12 cellular contexts compared by ENCODE assay signal in the genomic region with DNA sequence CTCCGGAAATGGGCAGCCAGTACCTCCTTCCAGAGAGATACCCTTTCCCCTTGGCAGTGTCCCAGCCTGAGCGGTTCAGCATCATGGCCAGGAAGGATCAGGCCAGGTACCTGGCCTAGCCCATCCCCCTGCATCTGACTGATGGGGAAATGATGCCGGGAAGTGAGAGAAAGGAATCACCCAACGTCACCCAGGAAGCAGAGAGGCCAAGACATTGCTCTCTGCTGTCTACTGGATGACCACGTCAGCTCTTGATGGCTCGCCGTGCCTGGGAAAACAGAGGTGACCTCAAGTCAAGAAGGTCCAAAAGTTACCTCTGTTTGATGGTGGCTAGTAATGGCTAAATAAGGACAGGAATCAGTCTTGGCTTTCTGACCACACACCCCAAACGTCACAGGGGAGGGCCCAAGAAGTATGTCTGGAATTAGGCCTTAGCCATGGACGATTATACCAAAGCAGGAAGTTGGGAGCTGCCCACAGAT.
DNase-seq lines count a peak whose midpoint lies in the region; ATAC-seq and TF ChIP-seq lines count a peak whose summit lies in the region.
"Had no signal": no experiment of that assay in that cellular context is flagged by ENCODE, and none has a peak within 500 bp of the region (broad histone marks: within the 10 kb centered on the region; RNA-seq: fewer than 3 reads in every experiment).

No MANE protein-coding gene starts in this region.

- no peak for TF ChIP-seq CTCF in fibroblast of villous mesenchyme (IDR thresholded peaks at IDR 0.05; ENCODE audit: insufficient read depth, low read depth, low read length)

- no peak overlapping the region for H3K4me3 ChIP-seq in fibroblast of villous mesenchyme (ENCODE audit: low read depth, low read length)

- H3K4me3 Mint-ChIP-seq in T-helper 17 cell, result no peak overlapping the region
- H3K4me3 Mint-ChIP-seq: activated T-helper 17 cell treated with anti-CD3 and anti-CD28 coated beads, Interleukin-2, amount 50 U/mL, for 72 hours had no signal

- DNase-seq in AG20443 (ENCODE audit: low spot score) (peak; percentile 85), T-helper 17 cell (no peak), fibroblast of villous mesenchyme (ENCODE audit: low read depth) (peak; percentile 76), sciatic nerve (ENCODE audit: low spot score) (no peak), inferior parietal cortex (ENCODE audit: extremely low spot score) (no peak), SK-N-DZ (ENCODE audit: low spot score) (no peak), posterior cingulate gyrus (no peak)
- DNase-seq: islet precursor cell; stimulated activated naive CD8-positive, alpha-beta T cell treated with anti-CD3 and anti-CD28 coated beads, Interleukin-15, Interleukin-2, amounts not matched to agents 100 U/mL and 50 U/mL, for 24 hours; T1000 had no signal

- peaks cover 4% of the 10 kb centered on the region for H3K36me3 Mint-ChIP-seq in T-helper 17 cell (ENCODE audit: low read depth)

- H3K4me1 Mint-ChIP-seq in T-helper 17 cell, result peaks cover 23% of the 10 kb centered on the region

- ATAC-seq in T-helper 17 cell (no peak), sciatic nerve (peak; percentile 15), HG03571 (IDR thresholded peaks at IDR 0.05; ENCODE audit: unreplicated experiment) (no peak)
- ATAC-seq: activated T-helper 17 cell treated with anti-CD3 and anti-CD28 coated beads, Interleukin-2, amount 50 U/mL, for 72 hours; stimulated activated naive CD8-positive, alpha-beta T cell treated with anti-CD3 and anti-CD28 coated beads, Interleukin-15, Interleukin-2, amounts not matched to agents 100 U/mL and 50 U/mL, for 24 hours had no signal

- H3K27ac Mint-ChIP-seq in T-helper 17 cell, result peak overlapping the region; percentile 24

- H3K27me3 Mint-ChIP-seq in T-helper 17 cell, result no peaks in the 10 kb centered on the region
- H3K27me3 Mint-ChIP-seq: activated T-helper 17 cell treated with anti-CD3 and anti-CD28 coated beads, Interleukin-2, amount 50 U/mL, for 72 hours had no signal

- intact Hi-C loops in sciatic nerve (cut with DNase I), result loop anchor here (10.0 kb wide), 2 partner anchors 126 to 206 kb away; a partner anchor contains a TSS
- intact Hi-C loops in posterior cingulate gyrus (cut with DNase I), result no loop called here

- H3K9me3 ChIP-seq in T-helper 17 cell (ENCODE audit: control insufficient read depth, low read length, poor library complexity, severe bottlenecking), result no peaks in the 10 kb centered on the region

Comparison
In these comparisons a context has a peak if more than half of its experiments do, and no peak if none do; other contexts are left out.
1. DNase-seq: peak in AG20443 (single experiment) and fibroblast of villous mesenchyme (single experiment); none in T-helper 17 cell (0 of 3), sciatic nerve (single experiment), inferior parietal cortex (single experiment), SK-N-DZ (single experiment) and posterior cingulate gyrus (0 of 10).